ENCODE assay signal across 16 cellular contexts in the genomic region with DNA sequence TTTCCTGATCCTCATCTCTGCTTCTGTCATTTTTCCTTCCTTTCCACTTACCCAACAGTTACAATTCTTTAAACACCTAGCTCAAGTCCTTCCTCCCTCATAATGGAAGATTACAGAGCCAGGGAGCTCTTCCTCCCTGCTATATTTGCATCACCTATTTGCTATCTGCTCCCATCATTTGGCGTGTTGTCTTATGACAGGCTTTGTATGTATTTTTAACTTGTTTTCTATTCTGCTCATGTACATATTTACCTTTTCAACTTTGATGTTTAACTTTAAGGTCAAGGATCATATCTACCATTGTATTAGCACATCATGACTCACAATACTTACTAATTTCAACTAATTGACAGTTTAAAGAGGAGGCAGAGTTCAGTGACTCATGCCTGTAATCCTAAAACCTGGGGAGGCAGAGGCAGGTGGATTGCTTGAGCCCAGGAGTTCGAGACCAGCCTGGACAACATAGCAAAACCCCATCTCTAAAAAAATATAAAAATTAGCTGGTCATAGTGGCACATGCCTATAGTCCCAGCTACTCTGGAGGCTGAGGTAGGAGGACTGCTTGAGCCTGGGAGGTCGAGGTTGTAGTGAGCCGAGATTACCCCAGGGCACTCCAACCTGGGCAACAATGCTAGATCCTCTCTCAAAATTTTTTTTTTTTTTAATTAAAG.
A peak's percentile ranks its signal among the peaks of the same experiment; 100 is the strongest.
DNase-seq lines count a peak whose midpoint lies in the region; ATAC-seq, FAIRE-seq and TF ChIP-seq lines count a peak whose summit lies in the region.
"Had no signal": no experiment of that assay in that cellular context is flagged by ENCODE, and none has a peak within 500 bp of the region (broad histone marks: within the 10 kb centered on the region; RNA-seq: fewer than 3 reads in every experiment).

No MANE protein-coding gene starts in this region.

- no peaks in the 10 kb centered on the region for H3K36me3 ChIP-seq in hepatocyte (replicated peaks; ENCODE audit: insufficient read depth, low read depth)
- H3K36me3 ChIP-seq in mesendoderm (ENCODE audit: control insufficient read depth, insufficient read depth, low read length), result no peaks in the 10 kb centered on the region
- H3K36me3 ChIP-seq: gastrocnemius medialis, left lung, SJCRH30, uterus had no signal

- H2AFZ ChIP-seq in hepatocyte, result no peak overlapping the region

- no peak overlapping the region for H4K8ac ChIP-seq in mesendoderm (ENCODE audit: low read depth, low read length)

- no peak overlapping the region for H2BK120ac ChIP-seq in mesendoderm (ENCODE audit: low read depth, low read length)

- no peak for TF ChIP-seq EP300 in A549 (IDR thresholded peaks at IDR 0.05)

- in situ Hi-C loops in GM13976 (cut with MboI; ENCODE audit: low sequenced_read_pairs, unreplicated experiment), result no loop called here

- H3K79me2 ChIP-seq in hepatocyte (no peaks in the 10 kb centered on the region), mesendoderm (ENCODE audit: control insufficient read depth, insufficient read depth, low read length) (no peaks in the 10 kb centered on the region)

- H3K4ac ChIP-seq in mesendoderm (ENCODE audit: low read depth, low read length), result no peak overlapping the region

- POLR2A ChIA-PET in A549 (lab: Yijun Ruan, JAX) (interaction anchor here (0.5 kb wide), 1 partner anchor 85 kb away, joined by 4 read pairs; no protein-coding TSS in a partner anchor), RWPE1 (lab: Yijun Ruan, JAX; ENCODE audit: low non-redundant PET) (no interaction called here)

- H3K79me1 ChIP-seq in mesendoderm (ENCODE audit: low read length), result no peaks in the 10 kb centered on the region

- H3K56ac ChIP-seq in mesendoderm (ENCODE audit: low read length), result no peak overlapping the region

- TF ChIP-seq POLR2A in A549 (IDR thresholded peaks at IDR 0.05; ENCODE audit: low read length), result no peak

- H3K4me1 ChIP-seq in A549, result peaks cover 9% of the 10 kb centered on the region; the same call in 2 of the 3 replicates
- H3K4me1 ChIP-seq in hepatocyte (ENCODE audit: insufficient read depth), result no peaks in the 10 kb centered on the region
- no peaks in the 10 kb centered on the region for H3K4me1 ChIP-seq in mesendoderm (ENCODE audit: control insufficient read depth, low read depth, low read length)
- H3K4me1 ChIP-seq: gastrocnemius medialis, uterus had no signal

- TF ChIP-seq RAD21 in A549 (conservative IDR thresholded peaks at IDR 0.05 in 1 of 2, IDR thresholded peaks at IDR 0.05 in 1 of 2), result no peak

- no peaks in the 10 kb centered on the region for H3K9me3 ChIP-seq in A549
- H3K9me3 ChIP-seq in hepatocyte (ENCODE audit: low read depth), result no peaks in the 10 kb centered on the region
- H3K9me3 ChIP-seq: gastrocnemius medialis, left lung, SJCRH30, uterus had no signal

- FAIRE-seq in A549 (lab: Jason Lieb, UNC), result no peak

- ATAC-seq in A549 (peak; percentile 69 to 85), GM18517 (IDR thresholded peaks at IDR 0.05; ENCODE audit: unreplicated experiment) (no peak)
- ATAC-seq: gastrocnemius medialis, left lung had no signal

- no peak overlapping the region for H2BK15ac ChIP-seq in mesendoderm (replicated peaks; ENCODE audit: low read depth)

- no peak overlapping the region for H3K23ac ChIP-seq in mesendoderm (ENCODE audit: low read length)

- H2BK5ac ChIP-seq in mesendoderm (ENCODE audit: low read length), result no peak overlapping the region

- WGBS in A549 (ENCODE audit: missing lambda C conversion rate), result 35% methylated on average over 4 of the region's 4 CpGs
- WGBS in hepatocyte (ENCODE audit: low lambda C conversion rate, missing lambda C conversion rate), result 84% methylated on average over 4 of the region's 4 CpGs
- WGBS in mesendoderm (ENCODE audit: extremely low coverage, insufficient coverage, low lambda C conversion rate), result no CpG with 5 or more reads among the region's 4 CpGs

- TF ChIP-seq CTCF in A549 (IDR thresholded peaks at IDR 0.05) (no peak), RWPE1 (conservative IDR thresholded peaks at IDR 0.05; ENCODE audit: low read depth) (no peak), hepatocyte (IDR thresholded peaks at IDR 0.05; ENCODE audit: poor library complexity) (no peak), GM13976 (IDR thresholded peaks at IDR 0.05; ENCODE audit: borderline replicate concordance, control extremely low read depth, extremely low read depth, insufficient read depth, missing control alignments) (no peak)

- no peak overlapping the region for H2AK5ac ChIP-seq in mesendoderm (ENCODE audit: low read length)

- CTCF ChIA-PET in A549 (lab: Yijun Ruan, JAX) (interaction anchor here (0.6 kb wide), 1 partner anchor 834 kb away, joined by 3 read pairs; no protein-coding TSS in a partner anchor), RWPE1 (lab: Yijun Ruan, JAX) (interaction anchor here (0.6 kb wide), 1 partner anchor 86 kb away, joined by 3 read pairs; no protein-coding TSS in a partner anchor)

- H3K9me2 ChIP-seq in hepatocyte (replicated peaks; ENCODE audit: insufficient read depth), result no peaks in the 10 kb centered on the region

- H3K18ac ChIP-seq in mesendoderm (ENCODE audit: low read length), result no peak overlapping the region

- H3K4me2 ChIP-seq in A549 (0 out of 3 replicates have a peak overlapping the region, but pooled peaks have one; percentile 8), hepatocyte (no peak overlapping the region), mesendoderm (ENCODE audit: low read length) (no peak overlapping the region)

- DNase-seq in A549 (ENCODE audit: low read depth in 1 of 2, low spot score in 1 of 2) (peak in 1 of 2 experiments; percentile 68), HT1080 (ENCODE audit: low read depth) (peak; percentile 8), RWPE1 (ENCODE audit: low spot score) (peak; percentile 52), hepatocyte (ENCODE audit: low spot score) (peak; percentile 38), mesendoderm (no peak), GM13976 (ENCODE audit: low spot score) (no peak)
- no peak for DNase-seq in stimulated activated naive CD4-positive, alpha-beta T cell treated with Interleukin-2 at 50 U/mL for 16 hours (lab: John Stamatoyannopoulos, UW)
- DNase-seq: activated gamma-delta T cell, caudate nucleus, gastrocnemius medialis, left lung, NCI-H1417 treated with DMSO at 0.1 percent for 48 hours, NCI-H2227 treated with DMSO at 0.1 percent for 48 hours, uterus had no signal

- H3K4me3 ChIP-seq in A549 (no peak overlapping the region), hepatocyte (no peak overlapping the region), mesendoderm (ENCODE audit: low read length) (no peak overlapping the region)
- H3K4me3 ChIP-seq: gastrocnemius medialis, left lung, SJCRH30, uterus had no signal

- no peak overlapping the region for H3K27ac ChIP-seq in A549
- no peak overlapping the region for H3K27ac ChIP-seq in RWPE1
- peak overlapping the region; percentile 71 for H3K27ac ChIP-seq in hepatocyte
- no peak overlapping the region for H3K27ac ChIP-seq in mesendoderm (ENCODE audit: low read depth, low read length)
- H3K27ac ChIP-seq: gastrocnemius medialis, SJCRH30, uterus had no signal

- no peaks in the 10 kb centered on the region for H3K27me3 ChIP-seq in hepatocyte
- H3K27me3 ChIP-seq in mesendoderm (ENCODE audit: insufficient read depth, low read length, poor library complexity), result no peaks in the 10 kb centered on the region
- H3K27me3 ChIP-seq: gastrocnemius medialis, left lung, uterus had no signal

- no peak overlapping the region for H3K9ac ChIP-seq in mesendoderm (ENCODE audit: low read length)

- no peaks in the 10 kb centered on the region for H4K20me1 ChIP-seq in hepatocyte (ENCODE audit: insufficient read depth, poor library complexity, severe bottlenecking)

- no peak overlapping the region for H4K5ac ChIP-seq in mesendoderm (ENCODE audit: low read length)

TF ChIP-seq in A549, 52 proteins besides CTCF, POLR2A, EP300 and RAD21:
- TF ChIP-seq, protein P1, sequence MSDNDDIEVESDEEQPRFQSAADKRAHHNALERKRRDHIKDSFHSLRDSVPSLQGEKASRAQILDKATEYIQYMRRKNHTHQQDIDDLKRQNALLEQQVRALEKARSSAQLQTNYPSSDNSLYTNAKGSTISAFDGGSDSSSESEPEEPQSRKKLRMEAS (IDR thresholded peaks at IDR 0.05), result no peak
- TF ChIP-seq CEBPB (IDR thresholded peaks at IDR 0.05) (no peak), FOSL2 (IDR thresholded peaks at IDR 0.05) (no peak; the same call in none of the 2 replicates), FOSL2 (CRISPR knock-in tag; IDR thresholded peaks at IDR 0.05) (peak; percentile 90), JUN (IDR thresholded peaks at IDR 0.05) (peak in 1 of 2 experiments; percentile 36; a peak in 1 of 5 replicates), CHD4 (IDR thresholded peaks at IDR 0.05; ENCODE audit: borderline replicate concordance) (0 out of 2 replicates have a peak, but pooled peaks have one; percentile 3), GATA3 (IDR thresholded peaks at IDR 0.05; ENCODE audit: borderline replicate concordance) (peak; percentile 48), JUNB (IDR thresholded peaks at IDR 0.05) (peak; percentile 77)

Comparison
In these comparisons a context has a peak if more than half of its experiments do, and no peak if none do; other contexts are left out.
1. DNase-seq: peak in HT1080 (single experiment), RWPE1 (single experiment) and hepatocyte (single experiment); none in stimulated activated naive CD4-positive, alpha-beta T cell treated with Interleukin-2 at 50 U/mL for 16 hours (single experiment), mesendoderm (single experiment) and GM13976 (single experiment).